1 cellular context compared by ENCODE assay signal in genomic region chr11:2778630-2779498, GRCh38.
TF ChIP-seq lines count a peak whose summit lies in the region.

No MANE protein-coding gene starts in this region.

TF ChIP-seq in K562, 482 proteins besides CTCF, POLR2A, EP300 and RAD21 (continued from another document and continues in another):
- TF ChIP-seq, protein P1, sequence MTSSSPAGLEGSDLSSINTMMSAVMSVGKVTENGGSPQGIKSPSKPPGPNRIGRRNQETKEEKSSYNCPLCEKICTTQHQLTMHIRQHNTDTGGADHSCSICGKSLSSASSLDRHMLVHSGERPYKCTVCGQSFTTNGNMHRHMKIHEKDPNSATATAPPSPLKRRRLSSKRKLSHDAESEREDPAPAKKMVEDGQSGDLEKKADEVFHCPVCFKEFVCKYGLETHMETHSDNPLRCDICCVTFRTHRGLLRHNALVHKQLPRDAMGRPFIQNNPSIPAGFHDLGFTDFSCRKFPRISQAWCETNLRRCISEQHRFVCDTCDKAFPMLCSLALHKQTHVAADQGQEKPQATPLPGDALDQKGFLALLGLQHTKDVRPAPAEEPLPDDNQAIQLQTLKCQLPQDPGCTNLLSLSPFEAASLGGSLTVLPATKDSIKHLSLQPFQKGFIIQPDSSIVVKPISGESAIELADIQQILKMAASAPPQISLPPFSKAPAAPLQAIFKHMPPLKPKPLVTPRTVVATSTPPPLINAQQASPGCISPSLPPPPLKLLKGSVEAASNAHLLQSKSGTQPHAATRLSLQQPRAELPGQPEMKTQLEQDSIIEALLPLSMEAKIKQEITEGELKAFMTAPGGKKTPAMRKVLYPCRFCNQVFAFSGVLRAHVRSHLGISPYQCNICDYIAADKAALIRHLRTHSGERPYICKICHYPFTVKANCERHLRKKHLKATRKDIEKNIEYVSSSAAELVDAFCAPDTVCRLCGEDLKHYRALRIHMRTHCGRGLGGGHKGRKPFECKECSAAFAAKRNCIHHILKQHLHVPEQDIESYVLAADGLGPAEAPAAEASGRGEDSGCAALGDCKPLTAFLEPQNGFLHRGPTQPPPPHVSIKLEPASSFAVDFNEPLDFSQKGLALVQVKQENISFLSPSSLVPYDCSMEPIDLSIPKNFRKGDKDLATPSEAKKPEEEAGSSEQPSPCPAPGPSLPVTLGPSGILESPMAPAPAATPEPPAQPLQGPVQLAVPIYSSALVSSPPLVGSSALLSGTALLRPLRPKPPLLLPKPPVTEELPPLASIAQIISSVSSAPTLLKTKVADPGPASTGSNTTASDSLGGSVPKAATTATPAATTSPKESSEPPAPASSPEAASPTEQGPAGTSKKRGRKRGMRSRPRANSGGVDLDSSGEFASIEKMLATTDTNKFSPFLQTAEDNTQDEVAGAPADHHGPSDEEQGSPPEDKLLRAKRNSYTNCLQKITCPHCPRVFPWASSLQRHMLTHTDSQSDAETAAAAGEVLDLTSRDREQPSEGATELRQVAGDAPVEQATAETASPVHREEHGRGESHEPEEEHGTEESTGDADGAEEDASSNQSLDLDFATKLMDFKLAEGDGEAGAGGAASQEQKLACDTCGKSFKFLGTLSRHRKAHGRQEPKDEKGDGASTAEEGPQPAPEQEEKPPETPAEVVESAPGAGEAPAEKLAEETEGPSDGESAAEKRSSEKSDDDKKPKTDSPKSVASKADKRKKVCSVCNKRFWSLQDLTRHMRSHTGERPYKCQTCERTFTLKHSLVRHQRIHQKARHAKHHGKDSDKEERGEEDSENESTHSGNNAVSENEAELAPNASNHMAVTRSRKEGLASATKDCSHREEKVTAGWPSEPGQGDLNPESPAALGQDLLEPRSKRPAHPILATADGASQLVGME (CRISPR knock-in tag; IDR thresholded peaks at IDR 0.05): peak; percentile 19; the same call in 1 of the 2 replicates
- TF ChIP-seq PKNOX1 (IDR thresholded peaks at IDR 0.05) (peak; percentile 31; the same call in 1 of the 2 replicates), SMARCE1 (IDR thresholded peaks at IDR 0.05) (peak; percentile 88), HNRNPL (IDR thresholded peaks at IDR 0.05; ENCODE audit: low read depth, low read length) (peak; percentile 95), POU5F1 (IDR thresholded peaks at IDR 0.05; ENCODE audit: borderline replicate concordance, low read depth, low read length, partially characterized antibody) (no peak), ZNF764 (CRISPR knock-in tag; IDR thresholded peaks at IDR 0.05; ENCODE audit: low read depth) (no peak), GATA2 (CRISPR knock-in tag; IDR thresholded peaks at IDR 0.05) (peak; percentile 90), ZMIZ1 (IDR thresholded peaks at IDR 0.05; ENCODE audit: low read depth in 2 of 2, low read length in 2 of 2) (peak in 1 of 2 experiments; percentile 88; a peak in 2 of 4 replicates), KDM4B (IDR thresholded peaks at IDR 0.05; ENCODE audit: borderline replicate concordance in 2 of 2, low read depth in 1 of 2) (no peak), HNRNPLL (IDR thresholded peaks at IDR 0.05; ENCODE audit: low read depth, low read length, poor library complexity, severe bottlenecking) (no peak), ZNF347 (CRISPR knock-in tag; IDR thresholded peaks at IDR 0.05; ENCODE audit: low read depth) (no peak), THRAP3 (IDR thresholded peaks at IDR 0.05; ENCODE audit: borderline replicate concordance) (no peak), NEUROD1 (IDR thresholded peaks at IDR 0.05; ENCODE audit: borderline replicate concordance, low read depth, low read length, partially characterized antibody) (peak; percentile 88), NFE2 (IDR thresholded peaks at IDR 0.05; ENCODE audit: low read depth) (peak; percentile 76), U2AF1 (optimal IDR thresholded peaks at IDR 0.05; ENCODE audit: low read depth, low read length) (no peak), LARP7 (IDR thresholded peaks at IDR 0.05) (no peak), PREB (CRISPR knock-in tag; IDR thresholded peaks at IDR 0.05) (no peak), COPS2 (conservative IDR thresholded peaks at IDR 0.05) (no peak), ZNF445 (CRISPR knock-in tag; IDR thresholded peaks at IDR 0.05; ENCODE audit: low read depth) (0 out of 2 replicates have a peak, but pooled peaks have one; percentile 44), DIDO1 (tag; IDR thresholded peaks at IDR 0.05; ENCODE audit: low read depth) (no peak), ZNF449 (CRISPR knock-in tag; IDR thresholded peaks at IDR 0.05) (no peak), ETV5 (CRISPR knock-in tag; IDR thresholded peaks at IDR 0.05; ENCODE audit: low read depth) (no peak; the same call in 1 of the 2 replicates), WHSC1 (IDR thresholded peaks at IDR 0.05; ENCODE audit: low read length) (no peak), BMI1 (IDR thresholded peaks at IDR 0.05; ENCODE audit: low read length) (peak; percentile 80), RBM15 (IDR thresholded peaks at IDR 0.05; ENCODE audit: insufficient read depth, low read length) (no peak), ZNF143 (CRISPR knock-in tag; IDR thresholded peaks at IDR 0.05) (peak; percentile 48; the same call in 1 of the 2 replicates), CBX1 (IDR thresholded peaks at IDR 0.05; ENCODE audit: low read depth) (0 out of 2 replicates have a peak, but pooled peaks have one; percentile 8), BRD4 (IDR thresholded peaks at IDR 0.05) (peak; percentile 55; the same call in 1 of the 2 replicates), ZNF146 (CRISPR knock-in tag; IDR thresholded peaks at IDR 0.05; ENCODE audit: unreplicated experiment) (no peak), E2F1 (CRISPR knock-in tag; IDR thresholded peaks at IDR 0.05) (no peak), ZNF311 (CRISPR knock-in tag; IDR thresholded peaks at IDR 0.05) (peak; percentile 16; the same call in 1 of the 2 replicates), MIER1 (IDR thresholded peaks at IDR 0.05; ENCODE audit: low read depth) (no peak), GTF2E2 (tag; IDR thresholded peaks at IDR 0.05) (no peak)
- TF ChIP-seq, protein P2, sequence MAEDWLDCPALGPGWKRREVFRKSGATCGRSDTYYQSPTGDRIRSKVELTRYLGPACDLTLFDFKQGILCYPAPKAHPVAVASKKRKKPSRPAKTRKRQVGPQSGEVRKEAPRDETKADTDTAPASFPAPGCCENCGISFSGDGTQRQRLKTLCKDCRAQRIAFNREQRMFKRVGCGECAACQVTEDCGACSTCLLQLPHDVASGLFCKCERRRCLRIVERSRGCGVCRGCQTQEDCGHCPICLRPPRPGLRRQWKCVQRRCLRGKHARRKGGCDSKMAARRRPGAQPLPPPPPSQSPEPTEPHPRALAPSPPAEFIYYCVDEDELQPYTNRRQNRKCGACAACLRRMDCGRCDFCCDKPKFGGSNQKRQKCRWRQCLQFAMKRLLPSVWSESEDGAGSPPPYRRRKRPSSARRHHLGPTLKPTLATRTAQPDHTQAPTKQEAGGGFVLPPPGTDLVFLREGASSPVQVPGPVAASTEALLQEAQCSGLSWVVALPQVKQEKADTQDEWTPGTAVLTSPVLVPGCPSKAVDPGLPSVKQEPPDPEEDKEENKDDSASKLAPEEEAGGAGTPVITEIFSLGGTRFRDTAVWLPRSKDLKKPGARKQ (CRISPR knock-in tag; IDR thresholded peaks at IDR 0.05): no peak
- TF ChIP-seq, protein P3, sequence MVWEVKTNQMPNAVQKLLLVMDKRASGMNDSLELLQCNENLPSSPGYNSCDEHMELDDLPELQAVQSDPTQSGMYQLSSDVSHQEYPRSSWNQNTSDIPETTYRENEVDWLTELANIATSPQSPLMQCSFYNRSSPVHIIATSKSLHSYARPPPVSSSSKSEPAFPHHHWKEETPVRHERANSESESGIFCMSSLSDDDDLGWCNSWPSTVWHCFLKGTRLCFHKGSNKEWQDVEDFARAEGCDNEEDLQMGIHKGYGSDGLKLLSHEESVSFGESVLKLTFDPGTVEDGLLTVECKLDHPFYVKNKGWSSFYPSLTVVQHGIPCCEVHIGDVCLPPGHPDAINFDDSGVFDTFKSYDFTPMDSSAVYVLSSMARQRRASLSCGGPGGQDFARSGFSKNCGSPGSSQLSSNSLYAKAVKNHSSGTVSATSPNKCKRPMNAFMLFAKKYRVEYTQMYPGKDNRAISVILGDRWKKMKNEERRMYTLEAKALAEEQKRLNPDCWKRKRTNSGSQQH (CRISPR knock-in tag; IDR thresholded peaks at IDR 0.05): no peak
- TF ChIP-seq, protein P4, sequence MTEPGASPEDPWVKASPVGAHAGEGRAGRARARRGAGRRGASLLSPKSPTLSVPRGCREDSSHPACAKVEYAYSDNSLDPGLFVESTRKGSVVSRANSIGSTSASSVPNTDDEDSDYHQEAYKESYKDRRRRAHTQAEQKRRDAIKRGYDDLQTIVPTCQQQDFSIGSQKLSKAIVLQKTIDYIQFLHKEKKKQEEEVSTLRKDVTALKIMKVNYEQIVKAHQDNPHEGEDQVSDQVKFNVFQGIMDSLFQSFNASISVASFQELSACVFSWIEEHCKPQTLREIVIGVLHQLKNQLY (CRISPR knock-in tag; conservative IDR thresholded peaks at IDR 0.05): no peak
- TF ChIP-seq, protein P5, sequence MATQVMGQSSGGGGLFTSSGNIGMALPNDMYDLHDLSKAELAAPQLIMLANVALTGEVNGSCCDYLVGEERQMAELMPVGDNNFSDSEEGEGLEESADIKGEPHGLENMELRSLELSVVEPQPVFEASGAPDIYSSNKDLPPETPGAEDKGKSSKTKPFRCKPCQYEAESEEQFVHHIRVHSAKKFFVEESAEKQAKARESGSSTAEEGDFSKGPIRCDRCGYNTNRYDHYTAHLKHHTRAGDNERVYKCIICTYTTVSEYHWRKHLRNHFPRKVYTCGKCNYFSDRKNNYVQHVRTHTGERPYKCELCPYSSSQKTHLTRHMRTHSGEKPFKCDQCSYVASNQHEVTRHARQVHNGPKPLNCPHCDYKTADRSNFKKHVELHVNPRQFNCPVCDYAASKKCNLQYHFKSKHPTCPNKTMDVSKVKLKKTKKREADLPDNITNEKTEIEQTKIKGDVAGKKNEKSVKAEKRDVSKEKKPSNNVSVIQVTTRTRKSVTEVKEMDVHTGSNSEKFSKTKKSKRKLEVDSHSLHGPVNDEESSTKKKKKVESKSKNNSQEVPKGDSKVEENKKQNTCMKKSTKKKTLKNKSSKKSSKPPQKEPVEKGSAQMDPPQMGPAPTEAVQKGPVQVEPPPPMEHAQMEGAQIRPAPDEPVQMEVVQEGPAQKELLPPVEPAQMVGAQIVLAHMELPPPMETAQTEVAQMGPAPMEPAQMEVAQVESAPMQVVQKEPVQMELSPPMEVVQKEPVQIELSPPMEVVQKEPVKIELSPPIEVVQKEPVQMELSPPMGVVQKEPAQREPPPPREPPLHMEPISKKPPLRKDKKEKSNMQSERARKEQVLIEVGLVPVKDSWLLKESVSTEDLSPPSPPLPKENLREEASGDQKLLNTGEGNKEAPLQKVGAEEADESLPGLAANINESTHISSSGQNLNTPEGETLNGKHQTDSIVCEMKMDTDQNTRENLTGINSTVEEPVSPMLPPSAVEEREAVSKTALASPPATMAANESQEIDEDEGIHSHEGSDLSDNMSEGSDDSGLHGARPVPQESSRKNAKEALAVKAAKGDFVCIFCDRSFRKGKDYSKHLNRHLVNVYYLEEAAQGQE (CRISPR knock-in tag; IDR thresholded peaks at IDR 0.05; ENCODE audit: low read depth): peak; percentile 46; the same call in 1 of the 2 replicates
